In the genomic region with DNA sequence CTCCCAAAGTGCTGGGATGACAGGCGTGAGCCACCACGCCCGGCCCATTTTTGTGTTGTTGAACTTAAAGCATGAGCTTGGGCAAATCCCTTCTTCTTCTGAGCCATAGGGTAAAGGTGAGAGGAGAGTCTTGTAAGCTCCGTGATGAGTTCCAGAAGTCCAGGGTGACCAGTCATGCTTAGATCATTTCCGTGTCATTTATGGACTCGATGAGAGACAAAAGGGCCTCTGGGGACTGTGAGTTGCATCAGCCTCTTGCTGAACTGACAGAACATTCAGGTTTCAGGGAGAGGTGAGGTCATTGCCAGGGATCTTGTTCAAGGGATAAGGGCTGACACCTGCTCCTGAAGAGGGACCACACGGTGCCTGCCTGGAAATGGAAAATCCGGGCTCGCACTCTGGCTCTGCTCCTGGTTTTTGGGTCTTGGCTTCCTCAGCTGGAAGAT, we compare ENCODE assay signal across 10 cellular contexts. TPM values are rescaled to one million over a fixed set of nuclear protein-coding genes. Genes with fewer than 3 reads are reported as not detected.
DNase-seq lines count a peak whose midpoint lies in the region; ATAC-seq and FAIRE-seq lines count a peak whose summit lies in the region.
"Had no signal": no experiment of that assay in that cellular context is flagged by ENCODE, and none has a peak within 500 bp of the region (broad histone marks: within the 10 kb centered on the region; RNA-seq: fewer than 3 reads in every experiment).

No MANE protein-coding gene starts in this region.

- FAIRE-seq in frontal cortex (lab: Jason Lieb, UNC) = no peak
- FAIRE-seq: G401.6 had no signal

- no peak for ATAC-seq in GM18520 (IDR thresholded peaks at IDR 0.05; ENCODE audit: unreplicated experiment)

- DNase-seq in AG08395 (ENCODE audit: low spot score) (peak; percentile 82), HK-2 (ENCODE audit: unreplicated experiment) (peak; percentile 64), SW 1271 (lab: John Stamatoyannopoulos, UW) (peak; percentile 77 to 82), islet precursor cell (peak; percentile 97), NCI-H1417 treated with DMSO at 0.1 percent for 48 hours (lab: John Stamatoyannopoulos, UW) (no peak), NCI-H446 treated with DMSO at 0.1 percent for 48 hours (lab: John Stamatoyannopoulos, UW) (no peak), frontal cortex (ENCODE audit: low spot score in 2 of 2) (no peak)
- DNase-seq: activated effector memory CD4-positive, alpha-beta T cell treated with Interleukin-2 at 50 U/mL for 16 hours had no signal

RNA-seq across cellular contexts. Expression of a gene that starts 53.6 kb away (rescaled TPM):
- total RNA-seq in frontal cortex = 1.2 TPM

Comparison
In these comparisons a context has a peak if more than half of its experiments do, and no peak if none do; other contexts are left out.
1. DNase-seq: peak in AG08395 (single experiment), HK-2 (single experiment), SW 1271 (2 of 2) and islet precursor cell (single experiment); none in NCI-H1417 treated with DMSO at 0.1 percent for 48 hours (single experiment), NCI-H446 treated with DMSO at 0.1 percent for 48 hours (single experiment) and frontal cortex (0 of 2).